In genomic region chr11:36116161-36116560, GRCh38 we compare ENCODE assay signal across 15 cellular contexts.
"Had no signal": no experiment of that assay in that cellular context is flagged by ENCODE, and none has a peak within 500 bp of the region (broad histone marks: within the 10 kb centered on the region; RNA-seq: fewer than 3 reads in every experiment).

No MANE protein-coding gene starts in this region.

- H3K27ac Mint-ChIP-seq: activated CD8-positive, alpha-beta T cell treated with anti-CD3 and anti-CD28 coated beads for 36 hours; activated naive CD4-positive, alpha-beta T cell treated with anti-CD3 and anti-CD28 coated beads, Interleukin-2, amount 50 U/mL, for 24 hours; activated T-cell treated with anti-CD3 and anti-CD28 coated beads, Interleukin-2, amount 50 U/mL, for 72 hours; T-helper 1 cell treated with Interleukin-12 subunit alpha and Interleukin-12 subunit beta and Interleukin-4 antibody, amounts not matched to agents 30 μg/mL and 1 μg/mL, for 36 hours had no signal

- H3K4me3 Mint-ChIP-seq: activated CD8-positive, alpha-beta T cell treated with anti-CD3 and anti-CD28 coated beads for 36 hours; activated naive CD4-positive, alpha-beta T cell treated with anti-CD3 and anti-CD28 coated beads, Interleukin-2, amount 50 U/mL, for 24 hours; activated T-cell treated with anti-CD3 and anti-CD28 coated beads, Interleukin-2, amount 50 U/mL, for 72 hours; T-helper 1 cell treated with Interleukin-12 subunit alpha and Interleukin-12 subunit beta and Interleukin-4 antibody, amounts not matched to agents 30 μg/mL and 1 μg/mL, for 36 hours had no signal

- DNase-seq: activated CD4-positive, alpha-beta T cell treated with anti-CD3 and anti-CD28 coated beads for 4 hours; activated CD8-positive, alpha-beta memory T cell treated with anti-CD3 and anti-CD28 coated beads, Interleukin-2, amount 50 U/mL, for 4 hours; activated CD8-positive, alpha-beta T cell treated with anti-CD3 and anti-CD28 coated beads for 36 hours; activated T-cell treated with anti-CD3 and anti-CD28 coated beads, Interleukin-2, amount 50 U/mL, for 72 hours; aorta; central memory CD4-positive, alpha-beta T cell; Kasumi-1; KBM-7; NCI-H1105 treated with DMSO at 0.1 percent for 48 hours; NCI-H2029 treated with DMSO at 0.1 percent for 48 hours; NCI-H446; PC-3; SHP77 treated with DMSO at 0.1 percent for 48 hours had no signal

- H3K36me3 Mint-ChIP-seq: activated naive CD4-positive, alpha-beta T cell treated with anti-CD3 and anti-CD28 coated beads, Interleukin-2, amount 50 U/mL, for 24 hours had no signal

- H3K4me1 Mint-ChIP-seq: activated naive CD4-positive, alpha-beta T cell treated with anti-CD3 and anti-CD28 coated beads, Interleukin-2, amount 50 U/mL, for 24 hours had no signal
